ENCODE assay signal across 8 cellular contexts in genomic region chr22:26428515-26429457, GRCh38. TPM values are rescaled to one million over a fixed set of nuclear protein-coding genes. Genes with fewer than 3 reads are reported as not detected.
DNase-seq lines count a peak whose midpoint lies in the region; ATAC-seq and TF ChIP-seq lines count a peak whose summit lies in the region.

A gene with protein sequence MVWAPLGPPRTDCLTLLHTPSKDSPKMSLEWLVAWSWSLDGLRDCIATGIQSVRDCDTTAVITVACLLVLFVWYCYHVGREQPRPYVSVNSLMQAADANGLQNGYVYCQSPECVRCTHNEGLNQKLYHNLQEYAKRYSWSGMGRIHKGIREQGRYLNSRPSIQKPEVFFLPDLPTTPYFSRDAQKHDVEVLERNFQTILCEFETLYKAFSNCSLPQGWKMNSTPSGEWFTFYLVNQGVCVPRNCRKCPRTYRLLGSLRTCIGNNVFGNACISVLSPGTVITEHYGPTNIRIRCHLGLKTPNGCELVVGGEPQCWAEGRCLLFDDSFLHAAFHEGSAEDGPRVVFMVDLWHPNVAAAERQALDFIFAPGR (plus strand): TSS chr22:26429260. CDS start chr22:26433616, 4,356 bp downstream.

- peak; percentile 68 for ATAC-seq in GM21423 (IDR thresholded peaks at IDR 0.05; ENCODE audit: unreplicated experiment)

- H3K27me3 Mint-ChIP-seq in activated T-helper 1 cell treated with anti-CD3 and anti-CD28 coated beads, Interleukin-12 subunit alpha, Interleukin-12 subunit beta, Interleukin-2, Interleukin-4 antibody, amounts not matched to agents 30 ng/mL and 10 ng/mL and 1 ng/mL, durations not matched to agents 14 hours and 24 hours and 36 hours (ENCODE audit: insufficient read depth) = peaks cover 21% of the 10 kb centered on the region
- peaks cover 46% of the 10 kb centered on the region for H3K27me3 Mint-ChIP-seq in neural crest cell (ENCODE audit: low read depth)
- H3K27me3 Mint-ChIP-seq in stimulated activated naive CD8-positive, alpha-beta T cell treated with anti-CD3 and anti-CD28 coated beads, Interleukin-15, Interleukin-2, amounts not matched to agents 100 ng/mL and 50 ng/mL, for 24 hours = peaks cover 6% of the 10 kb centered on the region

- H3K4me1 ChIP-seq in HUES6 (ENCODE audit: control insufficient read depth, insufficient read depth, low read length) = 0 out of 2 replicates have a peak, but pooled peaks cover 4% of the 10 kb centered on the region

- TF ChIP-seq CTCF in RWPE1 (conservative IDR thresholded peaks at IDR 0.05; ENCODE audit: low read depth) (no peak), neural crest cell (conservative IDR thresholded peaks at IDR 0.05) (no peak)

- H3K27ac ChIP-seq in HUES6 (ENCODE audit: low read depth, low read length) (no peak within 1 kb of the TSS), RWPE1 (peak within 1 kb of the TSS; percentile 85)

- H3K4me3 ChIP-seq in HUES6 (ENCODE audit: low read depth, low read length) = peak within 1 kb of the TSS; percentile 80

- peaks cover 13% of the 10 kb centered on the region for H3K36me3 Mint-ChIP-seq in activated T-helper 1 cell treated with anti-CD3 and anti-CD28 coated beads, Interleukin-12 subunit alpha, Interleukin-12 subunit beta, Interleukin-2, Interleukin-4 antibody, amounts not matched to agents 30 ng/mL and 10 ng/mL and 1 ng/mL, durations not matched to agents 14 hours and 24 hours and 36 hours (ENCODE audit: low read depth)
- no peaks in the 10 kb centered on the region for H3K36me3 Mint-ChIP-seq in neural crest cell (ENCODE audit: low read depth)
- H3K36me3 Mint-ChIP-seq in stimulated activated naive CD8-positive, alpha-beta T cell treated with anti-CD3 and anti-CD28 coated beads, Interleukin-15, Interleukin-2, amounts not matched to agents 100 ng/mL and 50 ng/mL, for 24 hours (ENCODE audit: low read depth) = peaks cover 10% of the 10 kb centered on the region

- H3K4me1 Mint-ChIP-seq in activated T-helper 1 cell treated with anti-CD3 and anti-CD28 coated beads, Interleukin-12 subunit alpha, Interleukin-12 subunit beta, Interleukin-2, Interleukin-4 antibody, amounts not matched to agents 30 ng/mL and 10 ng/mL and 1 ng/mL, durations not matched to agents 14 hours and 24 hours and 36 hours (ENCODE audit: low read depth) = peaks cover 54% of the 10 kb centered on the region
- peaks cover 32% of the 10 kb centered on the region for H3K4me1 Mint-ChIP-seq in neural crest cell
- peaks cover 51% of the 10 kb centered on the region for H3K4me1 Mint-ChIP-seq in stimulated activated naive CD8-positive, alpha-beta T cell treated with anti-CD3 and anti-CD28 coated beads, Interleukin-15, Interleukin-2, amounts not matched to agents 100 ng/mL and 50 ng/mL, for 24 hours (ENCODE audit: low read depth)

- H3K9me3 ChIP-seq in HUES6 (ENCODE audit: control insufficient read depth, insufficient read depth, low read depth, low read length) = no peaks in the 10 kb centered on the region

- peak within 1 kb of the TSS; percentile 97 for H3K27ac Mint-ChIP-seq in activated T-helper 1 cell treated with anti-CD3 and anti-CD28 coated beads, Interleukin-12 subunit alpha, Interleukin-12 subunit beta, Interleukin-2, Interleukin-4 antibody, amounts not matched to agents 30 ng/mL and 10 ng/mL and 1 ng/mL, durations not matched to agents 14 hours and 24 hours and 36 hours
- H3K27ac Mint-ChIP-seq in neural crest cell (ENCODE audit: unreplicated experiment) = peak within 1 kb of the TSS; percentile 90
- peak within 1 kb of the TSS; percentile 98 for H3K27ac Mint-ChIP-seq in stimulated activated naive CD8-positive, alpha-beta T cell treated with anti-CD3 and anti-CD28 coated beads, Interleukin-15, Interleukin-2, amounts not matched to agents 100 ng/mL and 50 ng/mL, for 24 hours

- H3K27me3 ChIP-seq in HUES6 (ENCODE audit: control insufficient read depth, insufficient read depth, low read length) = peaks cover 41% of the 10 kb centered on the region

- POLR2A ChIA-PET in RWPE1 (lab: Yijun Ruan, JAX; ENCODE audit: low non-redundant PET) = no interaction called here

- H3K9ac ChIP-seq in HUES6 (ENCODE audit: low read length) = peak within 1 kb of the TSS; percentile 57

- CTCF ChIA-PET in RWPE1 (lab: Yijun Ruan, JAX) = no interaction called here

- intact Hi-C loops in activated T-helper 1 cell treated with anti-CD3 and anti-CD28 coated beads, Interleukin-12 subunit alpha, Interleukin-12 subunit beta, Interleukin-2, Interleukin-4 antibody, amounts not matched to agents 30 ng/mL and 10 ng/mL and 1 ng/mL, durations not matched to agents 14 hours and 24 hours and 36 hours (cut with micrococcal nuclease) = loop anchor here (2.0 kb wide), 1 partner anchor 236 kb away; no protein-coding TSS in a partner anchor

- DNase-seq in DMS153 treated with DMSO at 0.1 percent for 48 hours (lab: John Stamatoyannopoulos, UW; ENCODE audit: unreplicated experiment) (peak; percentile 43), RWPE1 (ENCODE audit: low spot score) (peak; percentile 62), fibroblast of peridontal ligament (ENCODE audit: extremely low read depth) (peak; percentile 62), neural crest cell (ENCODE audit: low read depth, low spot score) (peak; percentile 55)
- peak; percentile 77 for DNase-seq in activated T-helper 1 cell treated with anti-CD3 and anti-CD28 coated beads, Interleukin-12 subunit alpha, Interleukin-12 subunit beta, Interleukin-2, Interleukin-4 antibody, amounts not matched to agents 30 ng/mL and 10 ng/mL and 1 ng/mL, durations not matched to agents 14 hours and 24 hours and 36 hours (ENCODE audit: low spot score)

- peaks cover 5% of the 10 kb centered on the region; the same call in 1 of the 2 replicates for H3K36me3 ChIP-seq in HUES6 (ENCODE audit: control insufficient read depth, insufficient read depth, low read length)

- peak within 1 kb of the TSS; percentile 97 for H3K4me3 Mint-ChIP-seq in activated T-helper 1 cell treated with anti-CD3 and anti-CD28 coated beads, Interleukin-12 subunit alpha, Interleukin-12 subunit beta, Interleukin-2, Interleukin-4 antibody, amounts not matched to agents 30 ng/mL and 10 ng/mL and 1 ng/mL, durations not matched to agents 14 hours and 24 hours and 36 hours
- H3K4me3 Mint-ChIP-seq in neural crest cell = peak within 1 kb of the TSS; percentile 98
- peak within 1 kb of the TSS; percentile 97 for H3K4me3 Mint-ChIP-seq in stimulated activated naive CD8-positive, alpha-beta T cell treated with anti-CD3 and anti-CD28 coated beads, Interleukin-15, Interleukin-2, amounts not matched to agents 100 ng/mL and 50 ng/mL, for 24 hours

- peaks cover under 1% of the 10 kb centered on the region for H3K9me3 Mint-ChIP-seq in activated T-helper 1 cell treated with anti-CD3 and anti-CD28 coated beads, Interleukin-12 subunit alpha, Interleukin-12 subunit beta, Interleukin-2, Interleukin-4 antibody, amounts not matched to agents 30 ng/mL and 10 ng/mL and 1 ng/mL, durations not matched to agents 14 hours and 24 hours and 36 hours
- no peaks in the 10 kb centered on the region for H3K9me3 Mint-ChIP-seq in neural crest cell
- H3K9me3 Mint-ChIP-seq in stimulated activated naive CD8-positive, alpha-beta T cell treated with anti-CD3 and anti-CD28 coated beads, Interleukin-15, Interleukin-2, amounts not matched to agents 100 ng/mL and 50 ng/mL, for 24 hours = peaks cover 1% of the 10 kb centered on the region

RNA-seq across cellular contexts. Expression of the gene that starts here (rescaled TPM):
- total RNA-seq in activated T-helper 1 cell treated with anti-CD3 and anti-CD28 coated beads, Interleukin-12 subunit alpha, Interleukin-12 subunit beta, Interleukin-2, Interleukin-4 antibody, amounts not matched to agents 30 ng/mL and 10 ng/mL and 1 ng/mL, durations not matched to agents 14 hours and 24 hours and 36 hours = 23.4 and 23.5 TPM in 2 replicates
- 4.5 and 4.9 TPM in 2 replicates for total RNA-seq in neural crest cell
